ENCODE assay signal across 8 cellular contexts in the genomic region with DNA sequence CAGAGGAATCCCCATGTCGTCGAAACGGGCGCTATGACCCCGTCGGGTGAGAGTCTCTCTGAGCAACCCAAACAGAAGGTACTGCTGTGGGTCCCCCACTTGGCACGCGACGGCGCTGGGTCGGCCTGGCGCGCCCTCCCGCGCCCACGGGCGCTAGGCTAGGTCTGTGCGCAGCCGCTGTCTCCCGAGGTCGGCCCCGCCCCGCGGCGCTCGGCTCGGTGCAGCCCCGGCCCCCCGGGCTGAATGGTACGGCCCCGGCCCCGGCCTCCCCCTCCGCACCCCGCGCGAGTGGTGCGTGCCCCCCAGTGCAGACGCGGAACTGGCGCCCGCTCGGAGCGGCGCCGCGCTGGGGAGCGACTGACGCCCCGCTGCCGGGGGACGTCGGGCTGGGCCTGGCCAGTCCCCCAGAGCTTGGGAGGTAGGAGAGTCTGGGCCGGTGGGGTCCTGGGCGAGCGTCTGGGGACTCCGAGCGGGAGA. TPM values are rescaled to one million over a fixed set of nuclear protein-coding genes. Genes with fewer than 3 reads are reported as not detected.
DNase-seq lines count a peak whose midpoint lies in the region; ATAC-seq and TF ChIP-seq lines count a peak whose summit lies in the region.

A gene (plus strand): TSS at position 305 of the 477 bp plus-strand sequence.

- H3K79me1 ChIP-seq in H9 (ENCODE audit: insufficient read depth, low read depth, low read length, poor library complexity, severe bottlenecking): no peaks in the 10 kb centered on the region

- H3K27ac Mint-ChIP-seq in H9: peak within 1 kb of the TSS; percentile 80 to 98 (median 97)
- peak within 1 kb of the TSS; percentile 86 to 95 for H3K27ac Mint-ChIP-seq in activated naive CD4-positive, alpha-beta T cell treated with anti-CD3 and anti-CD28 coated beads, Interleukin-2, amount 50 U/mL, for 72 hours

- H3K27me3 ChIP-seq in H9 (ENCODE audit: insufficient read depth, low read length) (no peaks in the 10 kb centered on the region), MM.1S (replicated peaks; ENCODE audit: insufficient read depth, low read length) (no peaks in the 10 kb centered on the region), SK-N-SH (ENCODE audit: insufficient read depth) (no peaks in the 10 kb centered on the region), parathyroid adenoma (ENCODE audit: control insufficient read depth, insufficient read depth, low read length) (no peaks in the 10 kb centered on the region), tibial artery (no peaks in the 10 kb centered on the region)

- H4K5ac ChIP-seq in H9 (ENCODE audit: insufficient read length, low read depth, low read length): no peak within 1 kb of the TSS

- DNase-seq in GM03348 (ENCODE audit: low spot score) (peak; percentile 99), H9 (peak; percentile 76), MM.1S (peak; percentile 92), SK-N-SH (peak; percentile 98), head of caudate nucleus (peak; percentile 61 to 95 (median 90)), tibial artery (peak; percentile 86 to 92)
- DNase-seq in activated naive CD4-positive, alpha-beta T cell treated with anti-CD3 and anti-CD28 coated beads, Interleukin-2, amount 50 U/mL, for 72 hours (ENCODE audit: low spot score in 2 of 2): peak; percentile 90 to 92

- H4K20me1 ChIP-seq in H9 (ENCODE audit: control insufficient read depth, insufficient read depth, insufficient read length) (no peaks in the 10 kb centered on the region), MM.1S (ENCODE audit: insufficient read depth, low read length) (0 out of 2 replicates have a peak, but pooled peaks cover 10% of the 10 kb centered on the region), SK-N-SH (ENCODE audit: insufficient read depth) (peaks cover 35% of the 10 kb centered on the region)

- peaks cover 7% of the 10 kb centered on the region; the same call in 1 of the 2 replicates for H3K36me3 ChIP-seq in MM.1S (replicated peaks; ENCODE audit: insufficient read depth, low read length)
- peaks cover 0 to 12% of the 10 kb centered on the region in 2 experiments for H3K36me3 ChIP-seq in SK-N-SH (replicated peaks in 1 of 2; ENCODE audit: control insufficient read depth in 1 of 2, insufficient read depth in 2 of 2, low read length in 1 of 2)
- H3K36me3 ChIP-seq in parathyroid adenoma (ENCODE audit: control insufficient read depth, insufficient read depth, low read length): no peaks in the 10 kb centered on the region
- peaks cover 3 to 10% (median 5%) of the 10 kb centered on the region in 3 donors for H3K36me3 ChIP-seq in tibial artery

- no peaks in the 10 kb centered on the region for H3K27me3 Mint-ChIP-seq in H9 (ENCODE audit: low read depth)

- H3K27ac ChIP-seq in H9 (ENCODE audit: insufficient read length, low read depth, low read length) (peak within 1 kb of the TSS; percentile 30), MM.1S (ENCODE audit: low read length) (peak within 1 kb of the TSS; percentile 79), SK-N-SH (ENCODE audit: low read depth in 2 of 2, low read length in 1 of 2) (peak within 1 kb of the TSS; percentile 85 to 96), parathyroid adenoma (peak within 1 kb of the TSS; percentile 78), tibial artery (peak within 1 kb of the TSS; percentile 93 to 96)

- no peak for TF ChIP-seq CTCF in H9 (conservative IDR thresholded peaks at IDR 0.05)
- TF ChIP-seq CTCF in MM.1S (IDR thresholded peaks at IDR 0.05; ENCODE audit: low read length): no peak
- no peak for TF ChIP-seq CTCF in SK-N-SH (IDR thresholded peaks at IDR 0.05)
- no peak for TF ChIP-seq CTCF in parathyroid adenoma (IDR thresholded peaks at IDR 0.05)
- no peak for TF ChIP-seq CTCF in tibial artery (IDR thresholded peaks at IDR 0.05)

- peak within 1 kb of the TSS; percentile 63 for H3K9ac ChIP-seq in H9 (ENCODE audit: extremely low read depth, insufficient read length, low read length)
- peak within 1 kb of the TSS; percentile 86 for H3K9ac ChIP-seq in MM.1S (ENCODE audit: low read length)
- H3K9ac ChIP-seq in SK-N-SH: peak within 1 kb of the TSS; percentile 78
- no peak within 1 kb of the TSS for H3K9ac ChIP-seq in parathyroid adenoma

- H3K36me3 Mint-ChIP-seq in H9 (ENCODE audit: insufficient read depth in 1 of 3, low read depth in 3 of 3): peaks cover 7 to 12% (median 9%) of the 10 kb centered on the region in 3 experiments; a peak in 6 of 7 replicates
- peaks cover 0 to 6% of the 10 kb centered on the region in 2 donors for H3K36me3 Mint-ChIP-seq in activated naive CD4-positive, alpha-beta T cell treated with anti-CD3 and anti-CD28 coated beads, Interleukin-2, amount 50 U/mL, for 72 hours

- peaks cover 13% of the 10 kb centered on the region for H3K23me2 ChIP-seq in H9 (ENCODE audit: insufficient read length, low read depth, low read length, poor library complexity, severe bottlenecking)

- no peak within 1 kb of the TSS for H2BK120ac ChIP-seq in H9 (ENCODE audit: low read depth, low read length, poor library complexity, severe bottlenecking)

- H3K56ac ChIP-seq in H9 (ENCODE audit: insufficient read length, low read depth, low read length): no peak within 1 kb of the TSS

- H2BK5ac ChIP-seq in H9 (ENCODE audit: insufficient read length, low read length): no peak within 1 kb of the TSS

- H3K79me2 ChIP-seq in H9 (ENCODE audit: insufficient read depth, low read length) (peaks cover 12% of the 10 kb centered on the region; the same call in 1 of the 2 replicates), MM.1S (ENCODE audit: low read length) (peaks cover 45% of the 10 kb centered on the region), SK-N-SH (ENCODE audit: insufficient read depth) (peaks cover 42% of the 10 kb centered on the region), parathyroid adenoma (peaks cover 4% of the 10 kb centered on the region)

- H3K4ac ChIP-seq in H9 (ENCODE audit: low read depth, low read length): no peak within 1 kb of the TSS

- no peak for TF ChIP-seq RAD21 in SK-N-SH (IDR thresholded peaks at IDR 0.05; ENCODE audit: low read length)

- intact Hi-C loops in head of caudate nucleus (cut with DNase I): loop anchor here (2.0 kb wide), 2 partner anchors 21 to 93 kb away; a partner anchor contains a TSS
- intact Hi-C loops in tibial artery (cut with DNase I; ENCODE audit: low total_unique reads): no loop called here

- peak within 1 kb of the TSS; percentile 84 to 91 for H3K4me3 Mint-ChIP-seq in H9

- POLR2A ChIA-PET in SK-N-SH (lab: Yijun Ruan, JAX): interaction anchor here (1.5 kb wide), 2 partner anchors 83 to 85 kb away, joined by 5 to 6 read pairs; no protein-coding TSS in a partner anchor

- H3K4me1 Mint-ChIP-seq in H9: peaks cover 40 to 41% of the 10 kb centered on the region in 2 experiments

- WGBS in H9 (ENCODE audit: extremely low coverage, insufficient read length, low lambda C conversion rate): no CpG with 5 or more reads among the region's 57 CpGs
- 0% methylated on average over 19 of the region's 57 CpGs for WGBS in SK-N-SH (ENCODE audit: low lambda C conversion rate)

- H2BK15ac ChIP-seq in H9 (ENCODE audit: low read depth, low read length): no peak within 1 kb of the TSS

- no peak within 1 kb of the TSS for H2AK5ac ChIP-seq in H9 (ENCODE audit: insufficient read length, low read length)

- H3K23ac ChIP-seq in H9 (ENCODE audit: insufficient read length, low read depth, low read length): no peak within 1 kb of the TSS

- H3K4me1 ChIP-seq in H9 (ENCODE audit: insufficient read depth, low read length) (peaks cover 7% of the 10 kb centered on the region; the same call in 1 of the 2 replicates), MM.1S (ENCODE audit: low read length) (peaks cover 26% of the 10 kb centered on the region), SK-N-SH (ENCODE audit: control insufficient read depth in 1 of 2, insufficient read depth in 2 of 2, low read depth in 1 of 2, low read length in 1 of 2) (peaks cover 34 to 41% of the 10 kb centered on the region in 2 experiments), parathyroid adenoma (peaks cover 3% of the 10 kb centered on the region), tibial artery (peaks cover 0 to 36% (median 30%) of the 10 kb centered on the region in 4 donors)

- H4K91ac ChIP-seq in H9 (ENCODE audit: insufficient read length, low read depth, low read length): no peak within 1 kb of the TSS

- no peak within 1 kb of the TSS for H2BK12ac ChIP-seq in H9 (ENCODE audit: insufficient read length, low read depth, low read length)

- H3K4me2 ChIP-seq in H9 (ENCODE audit: insufficient read depth, insufficient read length, low read length) (peak within 1 kb of the TSS; percentile 99), MM.1S (ENCODE audit: low read depth, low read length) (peak within 1 kb of the TSS; percentile 94), SK-N-SH (peak within 1 kb of the TSS; percentile 89), parathyroid adenoma (ENCODE audit: low read length) (peak within 1 kb of the TSS; percentile 80)

- peak within 1 kb of the TSS; percentile 82 for H3K14ac ChIP-seq in H9 (ENCODE audit: insufficient read depth, low read length)

- H3K9me3 ChIP-seq in H9 (ENCODE audit: control insufficient read depth, low read depth, low read length) (no peaks in the 10 kb centered on the region), MM.1S (replicated peaks; ENCODE audit: insufficient read depth, low read length) (no peaks in the 10 kb centered on the region), SK-N-SH (no peaks in the 10 kb centered on the region), parathyroid adenoma (ENCODE audit: control insufficient read depth, low read length) (no peaks in the 10 kb centered on the region), tibial artery (no peaks in the 10 kb centered on the region)

- no peaks in the 10 kb centered on the region for H3K9me2 ChIP-seq in MM.1S (replicated peaks; ENCODE audit: insufficient read depth, low read length)
- H3K9me2 ChIP-seq in SK-N-SH: no peaks in the 10 kb centered on the region

- H2BK20ac ChIP-seq in H9 (ENCODE audit: low read depth, low read length, poor library complexity, severe bottlenecking): no peak within 1 kb of the TSS

- peaks cover 17% of the 10 kb centered on the region for H3F3A ChIP-seq in MM.1S (ENCODE audit: insufficient read depth, low read length)
- peaks cover 23% of the 10 kb centered on the region for H3F3A ChIP-seq in SK-N-SH (replicated peaks; ENCODE audit: insufficient read depth)

- peak; percentile 75 to 86 for ATAC-seq in activated naive CD4-positive, alpha-beta T cell treated with anti-CD3 and anti-CD28 coated beads, Interleukin-2, amount 50 U/mL, for 72 hours

- H3K18ac ChIP-seq in H9 (ENCODE audit: insufficient read length, low read depth, low read length): peak within 1 kb of the TSS; percentile 45

- peak within 1 kb of the TSS; percentile 86 for H3K4me3 ChIP-seq in MM.1S (ENCODE audit: low read length)
- H3K4me3 ChIP-seq in SK-N-SH (ENCODE audit: low read depth in 2 of 2, low read length in 1 of 2): peak within 1 kb of the TSS; percentile 64 to 73
- peak within 1 kb of the TSS; percentile 69 for H3K4me3 ChIP-seq in parathyroid adenoma (ENCODE audit: low read depth, low read length)
- peak within 1 kb of the TSS; percentile 76 to 95 for H3K4me3 ChIP-seq in tibial artery

- H2AFZ ChIP-seq in H9 (ENCODE audit: low read length): no peak within 1 kb of the TSS
- H2AFZ ChIP-seq in MM.1S (ENCODE audit: low read length): peak within 1 kb of the TSS; percentile 95
- H2AFZ ChIP-seq in SK-N-SH (ENCODE audit: low read depth): peak within 1 kb of the TSS; percentile 96
- H2AFZ ChIP-seq in parathyroid adenoma: peak within 1 kb of the TSS; percentile 86

- TF ChIP-seq EP300 in SK-N-SH (IDR thresholded peaks at IDR 0.05; ENCODE audit: borderline replicate concordance in 1 of 2, low read depth in 1 of 2, low read length in 1 of 2): no peak; a peak in 1 of 4 replicates

- H3T11ph ChIP-seq in H9 (ENCODE audit: low read length): no peak within 1 kb of the TSS

- CTCF ChIA-PET in SK-N-SH (lab: Yijun Ruan, JAX): interaction anchor here (1.4 to 2.4 kb wide), 3 partner anchors 10 to 142 kb away, joined by 7 to 26 read pairs (median 10); a partner anchor contains a TSS

- H3K9me3 Mint-ChIP-seq in H9: no peaks in the 10 kb centered on the region
- no peaks in the 10 kb centered on the region for H3K9me3 Mint-ChIP-seq in activated naive CD4-positive, alpha-beta T cell treated with anti-CD3 and anti-CD28 coated beads, Interleukin-2, amount 50 U/mL, for 72 hours

- no peak within 1 kb of the TSS for H4K8ac ChIP-seq in H9 (replicated peaks; ENCODE audit: insufficient read length, low read depth, low read length)

RNA-seq across cellular contexts. Expression of the gene that starts here (rescaled TPM):
- total RNA-seq in H9 (2021): 36.9 and 41.0 TPM in 2 replicates
- 10.6 and 16.4 TPM in 2 replicates for polyA plus RNA-seq in SK-N-SH (2012; rRNA removed)
- 9.1 and 11.6 TPM in 2 replicates for polyA plus RNA-seq in SK-N-SH (2012; cell fraction: cytosol; rRNA removed)
- 53.5 and 82.5 TPM in 2 replicates for polyA plus RNA-seq in SK-N-SH (2012; cell fraction: nucleus; rRNA removed)
- total RNA-seq in activated naive CD4-positive, alpha-beta T cell treated with anti-CD3 and anti-CD28 coated beads, Interleukin-2, amount 50 U/mL, for 72 hours: 100 to 1,000 TPM in 1 of 2 donors, 10 to 100 TPM in 1; 68.9 to 140 TPM

Comparison
In these comparisons a context has a peak if more than half of its experiments do, and no peak if none do; other contexts are left out.
1. Peak in every context shown above with its lines: DNase-seq, ATAC-seq, H3K4me3 ChIP-seq and H3K27ac ChIP-seq.
2. H3K27ac ChIP-seq: peak in every context shown above with its lines; median percentile 94 in tibial artery; 90 in SK-N-SH; 79 in MM.1S; 78 in parathyroid adenoma; 30 in H9.